Comparison of ENCODE assay signal across 20 cellular contexts in the genomic region with DNA sequence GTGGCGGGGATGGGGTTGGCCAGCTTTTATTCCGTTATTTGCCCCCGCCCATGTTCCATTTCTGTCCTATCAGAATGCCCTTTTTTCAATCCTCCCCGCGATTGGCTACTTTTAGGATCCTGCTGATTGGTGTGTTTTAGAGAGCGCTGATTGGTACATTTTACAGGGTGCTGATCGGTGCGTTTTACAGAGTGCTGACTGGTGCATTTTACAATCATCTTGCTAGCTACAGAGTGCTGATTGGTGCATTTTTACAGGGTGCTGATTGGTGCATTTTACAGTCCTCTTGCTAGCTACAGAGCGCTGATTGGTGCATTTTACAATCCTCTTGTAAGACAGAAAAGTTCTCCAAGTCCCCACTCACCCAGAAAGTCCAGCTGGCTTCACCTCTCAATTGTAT. TPM values are rescaled to one million over a fixed set of nuclear protein-coding genes. Genes with fewer than 3 reads are reported as not detected.
"Had no signal": no experiment of that assay in that cellular context is flagged by ENCODE, and none has a peak within 500 bp of the region (broad histone marks: within the 10 kb centered on the region; RNA-seq: fewer than 3 reads in every experiment).

No MANE protein-coding gene starts in this region.

RNA-seq across cellular contexts. Expression of gene SPPL2C, which starts 17.4 kb away (rescaled TPM):
- total RNA-seq: activated naive CD4-positive, alpha-beta T cell treated with anti-CD3 and anti-CD28 coated beads for 36 hours; activated naive CD4-positive, alpha-beta T cell treated with anti-CD3 and anti-CD28 coated beads, Interleukin-2, amount 50 U/mL, for 72 hours; activated naive CD8-positive, alpha-beta T cell treated with anti-CD3 and anti-CD28 coated beads for 36 hours; activated naive CD8-positive, alpha-beta T cell treated with anti-CD3 and anti-CD28 coated beads, Interleukin-2, amount 10 ng/mL, durations not matched to agents 7 days and 5 days; activated T-cell treated with anti-CD3 and anti-CD28 coated beads, Interleukin-2, amount 50 U/mL, for 4 hours; activated T-cell treated with anti-CD3 and anti-CD28 coated beads, Interleukin-2, amount 50 U/mL, for 72 hours; activated T-helper 1 cell treated with anti-CD3 and anti-CD28 coated beads, Interleukin-12 subunit alpha, Interleukin-12 subunit beta, Interleukin-2, Interleukin-4 antibody, amounts not matched to agents 30 ng/mL and 10 ng/mL and 1 ng/mL, durations not matched to agents 14 hours and 24 hours and 36 hours; activated T-helper 17 cell treated with anti-CD3 and anti-CD28 coated beads, Interleukin-2, amount 50 U/mL, for 72 hours; activated T-helper 2 cell treated with anti-CD3 and anti-CD28 coated beads, Interferon-gamma antibody, Interleukin-2, Interleukin-4, amounts not matched to agents 10 μg/mL and 5 μg/mL and 100 μg/mL, durations not matched to agents 14 hours and 24 hours and 36 hours; adrenal gland; aorta; ascending aorta; astrocyte; body of pancreas; breast epithelium; bronchial epithelial cell; cardiac septum; chondrocyte had no signal
- polyA plus RNA-seq: adipose tissue, adrenal gland, aorta, cardiac muscle cell had no signal
